ENCODE assay signal across 8 cellular contexts in the genomic region with DNA sequence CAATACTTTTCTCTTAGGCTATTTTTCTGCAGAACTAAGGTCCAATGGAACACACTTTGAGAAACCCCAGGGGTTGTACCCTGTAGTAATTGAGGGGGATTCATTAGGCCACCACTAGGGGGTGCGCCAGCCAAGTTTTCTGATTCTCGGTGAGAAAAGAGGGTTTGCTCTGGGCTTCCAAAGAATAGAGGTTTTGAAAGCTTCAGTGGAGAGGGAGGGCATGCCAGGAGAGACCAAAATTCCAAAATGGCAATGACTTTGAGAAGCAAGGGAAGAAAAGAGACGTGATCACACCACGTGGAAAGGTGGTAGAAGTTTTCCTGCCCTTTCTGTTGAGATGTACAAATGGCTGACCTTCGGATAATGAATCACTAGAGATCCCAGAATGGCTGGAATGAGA.
DNase-seq lines count a peak whose midpoint lies in the region; ATAC-seq and TF ChIP-seq lines count a peak whose summit lies in the region.

No MANE protein-coding gene starts in this region.

- no peak for TF ChIP-seq EP300 in gastroesophageal sphincter (IDR thresholded peaks at IDR 0.05)

- no peaks in the 10 kb centered on the region for H4K20me1 ChIP-seq in OCI-LY1 (ENCODE audit: insufficient read depth, low read length)

- no peaks in the 10 kb centered on the region for H3K36me3 ChIP-seq in OCI-LY1 (ENCODE audit: insufficient read depth, low read length)
- H3K36me3 ChIP-seq in gastroesophageal sphincter, result no peaks in the 10 kb centered on the region

- TF ChIP-seq CTCF in OCI-LY1 (IDR thresholded peaks at IDR 0.05; ENCODE audit: low read length), result peak; percentile 95
- peak; percentile 29 to 77 (median 56) for TF ChIP-seq CTCF in gastroesophageal sphincter (IDR thresholded peaks at IDR 0.05)
- peak; percentile 97 for TF ChIP-seq CTCF in progenitor cell of endocrine pancreas (IDR thresholded peaks at IDR 0.05; ENCODE audit: unreplicated experiment)
- no peak for TF ChIP-seq CTCF in omental fat pad (IDR thresholded peaks at IDR 0.05)

- H3K9ac ChIP-seq in OCI-LY1 (ENCODE audit: low read length), result no peak overlapping the region

- no peaks in the 10 kb centered on the region for H3K9me2 ChIP-seq in OCI-LY1 (ENCODE audit: low read depth, low read length)

- H3K4me1 ChIP-seq in OCI-LY1 (ENCODE audit: insufficient read depth, low read length, severe bottlenecking), result no peaks in the 10 kb centered on the region
- H3K4me1 ChIP-seq in gastroesophageal sphincter, result no peaks in the 10 kb centered on the region

- ATAC-seq in GM21367 (IDR thresholded peaks at IDR 0.05; ENCODE audit: unreplicated experiment) (peak; percentile 94), gastroesophageal sphincter (no peak), omental fat pad (ENCODE audit: low FRiP score) (no peak)

- H3K27ac ChIP-seq in OCI-LY1 (ENCODE audit: low read depth, low read length, poor library complexity, severe bottlenecking), result no peak overlapping the region
- no peak overlapping the region for H3K27ac ChIP-seq in gastroesophageal sphincter

- H3K4me2 ChIP-seq in OCI-LY1 (ENCODE audit: low read length), result no peak overlapping the region

- no peaks in the 10 kb centered on the region for H3K9me3 ChIP-seq in OCI-LY1 (ENCODE audit: low read length)
- H3K9me3 ChIP-seq in gastroesophageal sphincter, result no peaks in the 10 kb centered on the region

- no peak overlapping the region for H3K4me3 Mint-ChIP-seq in progenitor cell of endocrine pancreas (ENCODE audit: low read depth)

- H3K27me3 Mint-ChIP-seq in progenitor cell of endocrine pancreas, result no peaks in the 10 kb centered on the region

- H3K27me3 ChIP-seq in OCI-LY1 (ENCODE audit: insufficient read depth, low read length), result no peaks in the 10 kb centered on the region
- no peaks in the 10 kb centered on the region for H3K27me3 ChIP-seq in gastroesophageal sphincter

- no peak for TF ChIP-seq POLR2A in gastroesophageal sphincter (IDR thresholded peaks at IDR 0.05)

- no peaks in the 10 kb centered on the region for H3K36me3 Mint-ChIP-seq in progenitor cell of endocrine pancreas (ENCODE audit: insufficient read depth)

- DNase-seq in DMS153 treated with DMSO at 0.1 percent for 48 hours (lab: John Stamatoyannopoulos, UW; ENCODE audit: unreplicated experiment) (peak; percentile 78), HT-29 (ENCODE audit: low spot score) (peak; percentile 72), progenitor cell of endocrine pancreas (ENCODE audit: low spot score, unreplicated experiment) (peak; percentile 67), omental fat pad (ENCODE audit: low spot score) (no peak)
- peak; percentile 72 to 75 for DNase-seq in activated T-cell treated with anti-CD3 and anti-CD28 coated beads, Interleukin-2, amount 50 U/mL, for 48 hours

- no peak overlapping the region for H2AFZ ChIP-seq in OCI-LY1 (ENCODE audit: low read length)

- 40 to 46% methylated on average over 3 to 5 of the region's 5 CpGs for WGBS in gastroesophageal sphincter (ENCODE audit: low coverage in 1 of 2), 2 donors

- H3K4me1 Mint-ChIP-seq in progenitor cell of endocrine pancreas (ENCODE audit: low read depth), result peaks cover 36% of the 10 kb centered on the region

- no peak overlapping the region for H3K27ac Mint-ChIP-seq in progenitor cell of endocrine pancreas

- H3K9me3 Mint-ChIP-seq in progenitor cell of endocrine pancreas (ENCODE audit: low read depth), result no peaks in the 10 kb centered on the region

- no peaks in the 10 kb centered on the region for H3K79me2 ChIP-seq in OCI-LY1 (ENCODE audit: insufficient read depth, low read length)

- H3K4me3 ChIP-seq in OCI-LY1 (ENCODE audit: low read depth, low read length, poor library complexity, severe bottlenecking), result no peak overlapping the region
- H3K4me3 ChIP-seq in gastroesophageal sphincter, result no peak overlapping the region

- no peaks in the 10 kb centered on the region for H3F3A ChIP-seq in OCI-LY1 (ENCODE audit: insufficient read depth, low read length)

Comparison
In these comparisons a context has a peak if more than half of its experiments do, and no peak if none do; other contexts are left out.
1. CTCF ChIP-seq: peak in OCI-LY1 (single experiment), gastroesophageal sphincter (4 of 4) and progenitor cell of endocrine pancreas (single experiment); none in omental fat pad (0 of 3).